ENCODE assay signal across 8 cellular contexts in genomic region chr12:47903927-47904646, GRCh38. TPM values are rescaled to one million over a fixed set of nuclear protein-coding genes. Genes with fewer than 3 reads are reported as not detected.
DNase-seq lines count a peak whose midpoint lies in the region; ATAC-seq and TF ChIP-seq lines count a peak whose summit lies in the region.

No MANE protein-coding gene starts in this region.

- in situ Hi-C loops in Panc1 (cut with HindIII; ENCODE audit: low pct_unique_long_range_greater_than_20kb, low sequenced_read_pairs): no loop called here

- ATAC-seq in Panc1 (peak; percentile 63), psoas muscle (peak; percentile 65 to 83 (median 76)), HG03139 (IDR thresholded peaks at IDR 0.05; ENCODE audit: unreplicated experiment) (no peak), HG02588 (IDR thresholded peaks at IDR 0.05; ENCODE audit: unreplicated experiment) (no peak), GM19351 (IDR thresholded peaks at IDR 0.05; ENCODE audit: unreplicated experiment) (no peak)

- H3K36me3 ChIP-seq in Panc1 (ENCODE audit: control insufficient read depth, insufficient read depth, low read length) (no peaks in the 10 kb centered on the region), psoas muscle (ENCODE audit: insufficient read depth in 1 of 2, low read depth in 1 of 2) (no peaks in the 10 kb centered on the region)

- CTCF ChIA-PET in Panc1 (lab: Charles Lee): interaction anchor here (1.3 to 1.7 kb wide), 2 partner anchors 9 to 46 kb away, joined by 4 to 7 read pairs; no protein-coding TSS in a partner anchor

- H3K4me3 ChIP-seq in GM12865 (ENCODE audit: low read depth, low read length) (peak overlapping the region; percentile 75), Panc1 (ENCODE audit: low read depth in 2 of 2, low read length in 2 of 2) (peak overlapping the region; percentile 49 to 69), psoas muscle (peak overlapping the region; percentile 73)

- H3K4me1 ChIP-seq in Panc1 (ENCODE audit: control insufficient read depth, insufficient read depth, low read length): peaks cover 10% of the 10 kb centered on the region; the same call in 1 of the 2 replicates
- H3K4me1 ChIP-seq in psoas muscle: peaks cover 21% of the 10 kb centered on the region

- WGBS in psoas muscle, 3 donors: 5 to 9% (median 7%) methylated on average over 3 to 6 of the region's 6 CpGs

- no peaks in the 10 kb centered on the region for H3K9me3 ChIP-seq in Panc1 (ENCODE audit: control insufficient read depth, insufficient read depth, low read depth, low read length)
- no peaks in the 10 kb centered on the region for H3K9me3 ChIP-seq in psoas muscle

- DNase-seq in GM12865 (ENCODE audit: low read depth) (peak; percentile 42), Panc1 (ENCODE audit: low read depth, low spot score) (no peak), glomerular visceral epithelial cell (ENCODE audit: extremely low spot score) (peak; percentile 81), psoas muscle (peak; percentile 63 to 76)
- peak; percentile 17 to 44 for DNase-seq in activated T-helper 1 cell treated with anti-CD3 and anti-CD28 coated beads, Interleukin-2, amount 50 U/mL, for 16 hours (ENCODE audit: low read depth in 1 of 2, low spot score in 1 of 2)

- TF ChIP-seq CTCF in GM12865 (IDR thresholded peaks at IDR 0.05; ENCODE audit: insufficient read depth, low read depth, low read length, missing control alignments) (no peak), Panc1 (IDR thresholded peaks at IDR 0.05) (no peak), psoas muscle (IDR thresholded peaks at IDR 0.05) (no peak)

- H3K27me3 ChIP-seq in Panc1 (ENCODE audit: control insufficient read depth, insufficient read depth, low read length): peaks cover 18% of the 10 kb centered on the region
- peaks cover 0 to 6% (median 2%) of the 10 kb centered on the region in 3 donors for H3K27me3 ChIP-seq in psoas muscle (ENCODE audit: insufficient read depth in 3 of 3, low read length in 2 of 3)

- POLR2A ChIA-PET in Panc1 (lab: Charles Lee): interaction anchor here (0.6 kb wide), 1 partner anchor 880 kb away, joined by 4 read pairs; no protein-coding TSS in a partner anchor

- BruUV-seq in Panc1 (replicated peaks; lab: Mats Ljungman, UMichigan): no TSS peak

- H3K27ac ChIP-seq in Panc1 (ENCODE audit: low read length) (no peak overlapping the region), psoas muscle (peak overlapping the region; percentile 82)

- intact Hi-C loops in Panc1 (cut with micrococcal nuclease; ENCODE audit: unreplicated experiment): no loop called here
- intact Hi-C loops in psoas muscle (cut with DNase I): no loop called here

RNA-seq across cellular contexts. Expression of gene VDR, which starts 0.7 kb away (rescaled TPM):
- total RNA-seq in Panc1 (2021; ENCODE audit: unreplicated experiment) (3.0 TPM), psoas muscle (1 to 10 TPM; 2.5 to 6.1 (median 4.5) TPM)
- polyA plus RNA-seq in Panc1 (2012; ENCODE audit: insufficient read length): 1.4 TPM
- 1 to 10 TPM in 1 of 3 donors, under 1 TPM in 2; 0.62 to 3.0 (median 0.74) TPM for polyA plus RNA-seq in psoas muscle

RNA-seq across cellular contexts. Expression of gene TMEM106C, which starts 59.3 kb away (rescaled TPM):
- total RNA-seq in Panc1 (2021; ENCODE audit: unreplicated experiment) (93.7 TPM), psoas muscle (10 to 100 TPM in 3 of 4 donors, 1 to 10 TPM in 1; 7.7 to 15.8 (median 12.6) TPM)
- 80.2 TPM for polyA plus RNA-seq in Panc1 (2012; ENCODE audit: insufficient read length)
- 10 to 100 TPM; 14.3 to 33.4 (median 14.7) TPM for polyA plus RNA-seq in psoas muscle

Comparison
In these comparisons a context has a peak if more than half of its experiments do, and no peak if none do; other contexts are left out.
1. ATAC-seq: peak in Panc1 (single experiment) and psoas muscle (4 of 4); none in HG03139 (single experiment), HG02588 (single experiment) and GM19351 (single experiment).
2. Peak in every context shown above with its lines, with median percentiles within 50 percentile points of each other: H3K4me3 ChIP-seq.